Comparison of ENCODE assay signal across 1 cellular context in genomic region chr21:31624961-31625491, GRCh38.
A peak's percentile ranks its signal among the peaks of the same experiment; 100 is the strongest.
TF ChIP-seq lines count a peak whose summit lies in the region.

No MANE protein-coding gene starts in this region.

TF ChIP-seq in liver, 16 proteins besides CTCF, POLR2A, EP300 and RAD21 (continued from another document):
- peak; percentile 84 for TF ChIP-seq YY1 (IDR thresholded peaks at IDR 0.05)
- TF ChIP-seq FOXA2 (IDR thresholded peaks at IDR 0.05), result peak; percentile 83
- TF ChIP-seq, protein P1, sequence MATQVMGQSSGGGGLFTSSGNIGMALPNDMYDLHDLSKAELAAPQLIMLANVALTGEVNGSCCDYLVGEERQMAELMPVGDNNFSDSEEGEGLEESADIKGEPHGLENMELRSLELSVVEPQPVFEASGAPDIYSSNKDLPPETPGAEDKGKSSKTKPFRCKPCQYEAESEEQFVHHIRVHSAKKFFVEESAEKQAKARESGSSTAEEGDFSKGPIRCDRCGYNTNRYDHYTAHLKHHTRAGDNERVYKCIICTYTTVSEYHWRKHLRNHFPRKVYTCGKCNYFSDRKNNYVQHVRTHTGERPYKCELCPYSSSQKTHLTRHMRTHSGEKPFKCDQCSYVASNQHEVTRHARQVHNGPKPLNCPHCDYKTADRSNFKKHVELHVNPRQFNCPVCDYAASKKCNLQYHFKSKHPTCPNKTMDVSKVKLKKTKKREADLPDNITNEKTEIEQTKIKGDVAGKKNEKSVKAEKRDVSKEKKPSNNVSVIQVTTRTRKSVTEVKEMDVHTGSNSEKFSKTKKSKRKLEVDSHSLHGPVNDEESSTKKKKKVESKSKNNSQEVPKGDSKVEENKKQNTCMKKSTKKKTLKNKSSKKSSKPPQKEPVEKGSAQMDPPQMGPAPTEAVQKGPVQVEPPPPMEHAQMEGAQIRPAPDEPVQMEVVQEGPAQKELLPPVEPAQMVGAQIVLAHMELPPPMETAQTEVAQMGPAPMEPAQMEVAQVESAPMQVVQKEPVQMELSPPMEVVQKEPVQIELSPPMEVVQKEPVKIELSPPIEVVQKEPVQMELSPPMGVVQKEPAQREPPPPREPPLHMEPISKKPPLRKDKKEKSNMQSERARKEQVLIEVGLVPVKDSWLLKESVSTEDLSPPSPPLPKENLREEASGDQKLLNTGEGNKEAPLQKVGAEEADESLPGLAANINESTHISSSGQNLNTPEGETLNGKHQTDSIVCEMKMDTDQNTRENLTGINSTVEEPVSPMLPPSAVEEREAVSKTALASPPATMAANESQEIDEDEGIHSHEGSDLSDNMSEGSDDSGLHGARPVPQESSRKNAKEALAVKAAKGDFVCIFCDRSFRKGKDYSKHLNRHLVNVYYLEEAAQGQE (IDR thresholded peaks at IDR 0.05), result peak; percentile 87
